ENCODE assay signal across 8 cellular contexts in the genomic region with DNA sequence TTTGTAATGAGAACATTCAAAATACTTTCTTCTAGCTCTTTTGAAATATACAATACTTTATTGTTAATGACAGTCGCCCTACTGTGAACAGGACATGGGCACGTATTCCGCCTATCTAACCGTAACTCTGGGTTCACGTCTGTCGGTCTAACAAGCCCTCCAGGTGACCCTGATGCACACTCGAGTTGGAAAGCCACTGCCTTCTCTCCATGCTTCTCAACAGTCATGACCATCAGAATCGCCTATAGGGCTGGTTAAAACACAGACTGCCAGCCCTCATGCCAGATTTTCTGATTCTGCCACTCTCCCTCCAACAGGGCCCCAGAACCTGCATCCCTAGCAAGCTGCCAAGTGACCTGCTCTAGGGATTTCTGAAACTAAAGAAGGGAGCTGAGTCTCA.
DNase-seq lines count a peak whose midpoint lies in the region; ATAC-seq and TF ChIP-seq lines count a peak whose summit lies in the region.

No MANE protein-coding gene starts in this region.

- no peak overlapping the region for H2AFZ ChIP-seq in PC-3 (ENCODE audit: low read length)

- H3K36me3 ChIP-seq in right atrium auricular region (no peaks in the 10 kb centered on the region), ascending aorta (no peaks in the 10 kb centered on the region), urinary bladder (ENCODE audit: insufficient read depth) (no peaks in the 10 kb centered on the region), PC-3 (ENCODE audit: low read depth, low read length) (no peaks in the 10 kb centered on the region)

- H3K79me2 ChIP-seq in PC-3 (ENCODE audit: low read length), result 0 out of 2 replicates have a peak, but pooled peaks cover 3% of the 10 kb centered on the region

- peaks cover 67 to 99% (median 96%) of the 10 kb centered on the region in 3 donors for H3K4me1 Mint-ChIP-seq in naive B cell

- DNase-seq in right atrium auricular region (ENCODE audit: low spot score) (no peak), left cardiac atrium (no peak), ascending aorta (ENCODE audit: low spot score in 2 of 2) (no peak), naive B cell (no peak), PC-3 (no peak)

- no peaks in the 10 kb centered on the region for H3K9me2 ChIP-seq in PC-3 (replicated peaks; ENCODE audit: low read length)

- WGBS in urinary bladder, result 90% methylated on average over 8 of the region's 8 CpGs

- H3K9me3 ChIP-seq in right atrium auricular region (no peaks in the 10 kb centered on the region), ascending aorta (no peaks in the 10 kb centered on the region), PC-3 (ENCODE audit: low read length) (no peaks in the 10 kb centered on the region)

- no peaks in the 10 kb centered on the region for H3K9me3 Mint-ChIP-seq in naive B cell

- peak overlapping the region; percentile 31 to 93 (median 82) for H3K4me3 Mint-ChIP-seq in naive B cell

- no peak overlapping the region for H3K9ac ChIP-seq in PC-3 (ENCODE audit: low read length)

- no TSS peak for BruUV-seq in PC-3 (replicated peaks; lab: Mats Ljungman, UMichigan)

- H3K4me3 ChIP-seq in right atrium auricular region, result no peak overlapping the region
- H3K4me3 ChIP-seq in ascending aorta, result no peak overlapping the region
- no peak overlapping the region for H3K4me3 ChIP-seq in urinary bladder (ENCODE audit: low read depth, low read length)
- H3K4me3 ChIP-seq in PC-3 (ENCODE audit: low read length), result no peak overlapping the region

- H3K27ac ChIP-seq in right atrium auricular region, result peak overlapping the region; percentile 42 to 46
- H3K27ac ChIP-seq in ascending aorta, result peak overlapping the region; percentile 49 to 63
- peak overlapping the region; percentile 40 for H3K27ac ChIP-seq in urinary bladder (ENCODE audit: low read depth)
- no peak overlapping the region for H3K27ac ChIP-seq in PC-3 (ENCODE audit: low read length)

- intact Hi-C loops in left cardiac atrium (cut with DNase I), result no loop called here
- intact Hi-C loops in ascending aorta (cut with DNase I), result no loop called here
- intact Hi-C loops in PC-3 (cut with micrococcal nuclease), result loop anchor here (10.0 kb wide), 1 partner anchor 339 kb away; no protein-coding TSS in a partner anchor

- no peaks in the 10 kb centered on the region for H3K27me3 Mint-ChIP-seq in naive B cell

- POLR2A ChIA-PET in PC-3 (lab: Charles Lee; ENCODE audit: unreplicated experiment), result interaction anchor here (0.5 kb wide), 1 partner anchor 18 kb away, joined by 3 read pairs; no protein-coding TSS in a partner anchor

- ATAC-seq in left cardiac atrium, result no peak
- ATAC-seq in naive B cell (ENCODE audit: low read depth in 2 of 2), result no peak
- no peak for ATAC-seq in HG02870 (IDR thresholded peaks at IDR 0.05; ENCODE audit: unreplicated experiment)
- ATAC-seq in PC-3, result no peak
- ATAC-seq in HG03097 (IDR thresholded peaks at IDR 0.05; ENCODE audit: low FRiP score, unreplicated experiment), result no peak

- H4K20me1 ChIP-seq in PC-3 (ENCODE audit: low read length), result no peaks in the 10 kb centered on the region

- no peaks in the 10 kb centered on the region for H3K36me3 Mint-ChIP-seq in naive B cell

- peak overlapping the region; percentile 99 for H3K27ac Mint-ChIP-seq in naive B cell

- CTCF ChIA-PET in PC-3 (lab: Charles Lee), result no interaction called here

- no peaks in the 10 kb centered on the region for H3F3A ChIP-seq in PC-3 (ENCODE audit: low read length, unreplicated experiment)

- TF ChIP-seq CTCF in right atrium auricular region (IDR thresholded peaks at IDR 0.05) (no peak), ascending aorta (IDR thresholded peaks at IDR 0.05) (no peak), PC-3 (conservative IDR thresholded peaks at IDR 0.05; ENCODE audit: low read depth, low read length) (no peak)

- no peak overlapping the region for H3K4me2 ChIP-seq in PC-3 (ENCODE audit: low read length)

- H3K27me3 ChIP-seq in right atrium auricular region (no peaks in the 10 kb centered on the region), ascending aorta (no peaks in the 10 kb centered on the region), PC-3 (ENCODE audit: low read length) (no peaks in the 10 kb centered on the region)

- H3K4me1 ChIP-seq in right atrium auricular region, result peaks cover 0 to 39% of the 10 kb centered on the region in 2 donors
- peaks cover 0 to 21% of the 10 kb centered on the region in 2 donors for H3K4me1 ChIP-seq in ascending aorta
- peaks cover 2% of the 10 kb centered on the region for H3K4me1 ChIP-seq in urinary bladder (ENCODE audit: insufficient read depth)
- H3K4me1 ChIP-seq in PC-3 (ENCODE audit: insufficient read depth, low read length), result peaks cover 22% of the 10 kb centered on the region
